ENCODE assay signal across 25 cellular contexts in the genomic region with DNA sequence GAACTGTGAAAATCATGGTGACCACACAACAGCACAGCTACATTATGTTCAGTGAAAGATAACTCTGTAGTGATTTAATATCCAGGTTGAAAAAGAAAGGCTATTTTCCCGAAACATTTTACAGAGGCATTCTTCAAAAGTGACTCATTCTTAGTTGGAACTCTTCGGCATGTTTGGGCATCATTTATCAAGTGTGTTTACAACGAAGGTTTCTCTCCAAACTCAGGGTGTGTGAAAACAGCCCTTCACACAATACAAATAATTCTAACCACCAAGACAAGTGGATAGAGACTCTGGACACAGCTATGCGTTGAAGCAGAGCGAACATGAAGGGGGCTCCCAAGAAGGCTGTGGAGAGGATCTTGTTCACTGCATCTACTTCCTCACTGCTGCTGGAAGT. TPM values are rescaled to one million over a fixed set of nuclear protein-coding genes. Genes with fewer than 3 reads are reported as not detected.
"Had no signal": no experiment of that assay in that cellular context is flagged by ENCODE, and none has a peak within 500 bp of the region (broad histone marks: within the 10 kb centered on the region; RNA-seq: fewer than 3 reads in every experiment).

No MANE protein-coding gene starts in this region.

- H3K9me3 ChIP-seq: Peyer's patch had no signal

- H3K9ac ChIP-seq: KMS-11 had no signal

- H3K27ac ChIP-seq: KMS-11, Peyer's patch had no signal

- H3K9me3 Mint-ChIP-seq: activated naive CD8-positive, alpha-beta T cell treated with anti-CD3 and anti-CD28 coated beads for 36 hours had no signal

- H3K36me3 ChIP-seq: Peyer's patch had no signal

- DNase-seq: activated B cell treated with CpG ODN at 0.5 μM for 24 hours; activated CD4-positive, alpha-beta T cell treated with anti-CD3 and anti-CD28 coated beads for 1 hour; activated CD4-positive, alpha-beta T cell treated with anti-CD3 and anti-CD28 coated beads, Interleukin-2, amount 10 ng/mL, durations not matched to agents 24 days and 14 days; activated CD4-positive, alpha-beta T cell treated with anti-CD3 and anti-CD28 coated beads, Interleukin-2, amount 50 U/mL, for 48 hours; activated CD8-positive, alpha-beta memory T cell treated with anti-CD3 and anti-CD28 coated beads for 24 hours; activated gamma-delta T cell treated with Interleukin-2 at 50 U/mL for 16 hours; activated naive CD4-positive, alpha-beta T cell treated with anti-CD3 and anti-CD28 coated beads, Interleukin-2, amount 10 ng/mL, durations not matched to agents 7 days and 5 days; activated naive CD8-positive, alpha-beta T cell treated with anti-CD3 and anti-CD28 coated beads for 36 hours; activated T-cell treated with anti-CD3 and anti-CD28 coated beads, Interleukin-2, amount 50 U/mL, for 4 hours; central memory CD4-positive, alpha-beta T cell; MM.1S; NCI-H1105; NCI-H1436; NCI-H1694 treated with DMSO at 0.1 percent for 48 hours; NCI-H2029 treated with DMSO at 0.1 percent for 48 hours; NCI-H510A treated with DMSO at 0.1 percent for 48 hours; NCI-H69; NK-92 treated with Interleukin-12 subunit alpha and Interleukin-12 subunit beta, amount 100 ng/mL, for 24 hours; OCI-M1; Peyer's patch; SHP77 treated with DMSO at 0.1 percent for 48 hours; T-helper 17 cell; T-helper 9 cell had no signal

- H3K4me2 ChIP-seq: KMS-11 had no signal

- H3K27me3 ChIP-seq: Peyer's patch had no signal

- H3K27ac Mint-ChIP-seq: activated B cell treated with CpG ODN at 0.5 μM for 24 hours; activated CD4-positive, alpha-beta T cell treated with anti-CD3 and anti-CD28 coated beads, Interleukin-2, amount 10 ng/mL, durations not matched to agents 24 days and 14 days; activated naive CD4-positive, alpha-beta T cell treated with anti-CD3 and anti-CD28 coated beads, Interleukin-2, amount 10 ng/mL, durations not matched to agents 7 days and 5 days; activated naive CD8-positive, alpha-beta T cell treated with anti-CD3 and anti-CD28 coated beads for 36 hours; T-helper 17 cell had no signal

- H3K4me1 Mint-ChIP-seq: activated B cell treated with CpG ODN at 0.5 μM for 24 hours; activated CD4-positive, alpha-beta T cell treated with anti-CD3 and anti-CD28 coated beads, Interleukin-2, amount 10 ng/mL, durations not matched to agents 24 days and 14 days; activated naive CD4-positive, alpha-beta T cell treated with anti-CD3 and anti-CD28 coated beads, Interleukin-2, amount 10 ng/mL, durations not matched to agents 7 days and 5 days; activated naive CD8-positive, alpha-beta T cell treated with anti-CD3 and anti-CD28 coated beads for 36 hours; T-helper 17 cell had no signal

- H3K4me3 Mint-ChIP-seq: activated B cell treated with CpG ODN at 0.5 μM for 24 hours; activated CD4-positive, alpha-beta T cell treated with anti-CD3 and anti-CD28 coated beads, Interleukin-2, amount 10 ng/mL, durations not matched to agents 24 days and 14 days; activated naive CD4-positive, alpha-beta T cell treated with anti-CD3 and anti-CD28 coated beads, Interleukin-2, amount 10 ng/mL, durations not matched to agents 7 days and 5 days; activated naive CD8-positive, alpha-beta T cell treated with anti-CD3 and anti-CD28 coated beads for 36 hours; activated T-cell treated with anti-CD3 and anti-CD28 coated beads, Interleukin-2, amount 50 U/mL, for 4 hours; T-helper 17 cell had no signal

- H3K36me3 Mint-ChIP-seq: activated naive CD4-positive, alpha-beta T cell treated with anti-CD3 and anti-CD28 coated beads, Interleukin-2, amount 10 ng/mL, durations not matched to agents 7 days and 5 days; activated naive CD8-positive, alpha-beta T cell treated with anti-CD3 and anti-CD28 coated beads for 36 hours had no signal

- H3K4me3 ChIP-seq: Peyer's patch had no signal

- H3K4me1 ChIP-seq: Peyer's patch had no signal

- H3K27me3 Mint-ChIP-seq: activated B cell treated with CpG ODN at 0.5 μM for 24 hours; activated CD4-positive, alpha-beta T cell treated with anti-CD3 and anti-CD28 coated beads, Interleukin-2, amount 10 ng/mL, durations not matched to agents 24 days and 14 days; activated naive CD4-positive, alpha-beta T cell treated with anti-CD3 and anti-CD28 coated beads, Interleukin-2, amount 10 ng/mL, durations not matched to agents 7 days and 5 days; activated naive CD8-positive, alpha-beta T cell treated with anti-CD3 and anti-CD28 coated beads for 36 hours; T-helper 17 cell had no signal

- ATAC-seq: activated T-cell treated with anti-CD3 and anti-CD28 coated beads, Interleukin-2, amount 50 U/mL, for 4 hours; T-helper 17 cell had no signal

RNA-seq across cellular contexts. Expression of a gene that starts 57.6 kb away (rescaled TPM):
- total RNA-seq: activated B cell treated with CpG ODN at 0.5 μM for 24 hours; activated CD4-positive, alpha-beta T cell treated with anti-CD3 and anti-CD28 coated beads, Interleukin-2, amount 10 ng/mL, durations not matched to agents 24 days and 14 days; activated naive CD8-positive, alpha-beta T cell treated with anti-CD3 and anti-CD28 coated beads for 36 hours; activated T-cell treated with anti-CD3 and anti-CD28 coated beads, Interleukin-2, amount 50 U/mL, for 4 hours; SK-MEL-5; T-helper 17 cell had no signal
